7 cellular contexts compared by ENCODE assay signal in the genomic region with DNA sequence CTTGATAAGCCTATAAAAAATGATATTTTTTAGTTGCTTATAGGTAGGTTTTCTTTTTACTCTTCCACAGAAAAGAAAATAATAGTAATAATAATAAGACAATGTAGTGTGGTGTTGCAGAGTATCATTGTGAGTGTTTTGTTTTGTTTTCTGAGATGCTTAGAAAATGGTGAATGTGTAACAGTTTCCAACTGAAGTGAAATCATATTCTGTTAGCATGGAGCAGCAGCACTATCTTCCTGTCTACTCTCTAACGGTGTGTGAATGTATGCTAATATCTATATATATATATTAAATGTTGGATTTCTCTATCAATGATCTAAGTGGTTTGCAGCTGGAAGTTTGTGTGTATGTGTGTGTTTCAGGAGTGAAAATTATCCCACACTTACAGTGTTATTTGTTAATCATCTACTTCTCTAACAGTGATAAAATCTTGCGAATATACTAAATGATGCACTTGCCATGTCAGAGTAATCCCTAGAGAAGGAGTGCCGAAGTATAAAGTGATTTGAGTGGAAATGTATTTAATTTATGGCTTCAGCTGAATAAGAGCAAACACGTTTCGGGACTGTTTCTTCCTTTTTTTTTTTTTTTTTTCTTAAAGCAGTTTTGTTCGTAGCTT. TPM values are rescaled to one million over a fixed set of nuclear protein-coding genes. Genes with fewer than 3 reads are reported as not detected.
DNase-seq lines count a peak whose midpoint lies in the region; ATAC-seq, FAIRE-seq and TF ChIP-seq lines count a peak whose summit lies in the region.

No MANE protein-coding gene starts in this region.

- H3K4me1 ChIP-seq in GM23338 (ENCODE audit: insufficient read depth): peaks cover 44% of the 10 kb centered on the region
- H3K4me1 ChIP-seq in duodenal mucosa (ENCODE audit: control insufficient read depth in 1 of 2, insufficient read depth in 2 of 2, low read length in 2 of 2): peaks cover 28 to 33% of the 10 kb centered on the region in 2 donors

- peak overlapping the region; percentile 69 to 75 for H3K9ac ChIP-seq in duodenal mucosa (ENCODE audit: low read depth in 1 of 2, low read length in 2 of 2)

- H3K9me3 ChIP-seq in duodenal mucosa (ENCODE audit: control insufficient read depth in 1 of 2, low read length in 2 of 2): no peaks in the 10 kb centered on the region

- no peak overlapping the region for H3K27ac ChIP-seq in GM23338 (ENCODE audit: low read depth)
- H3K27ac ChIP-seq in duodenal mucosa (ENCODE audit: low read depth, low read length): no peak overlapping the region

- H3K27me3 ChIP-seq in GM23338 (ENCODE audit: insufficient read depth) (no peaks in the 10 kb centered on the region), duodenal mucosa (ENCODE audit: control insufficient read depth in 1 of 2, insufficient read depth in 2 of 2, low read length in 2 of 2) (no peaks in the 10 kb centered on the region)

- H2AFZ ChIP-seq in GM23338: no peak overlapping the region

- FAIRE-seq in frontal cortex (lab: Jason Lieb, UNC): no peak

- no peak for TF ChIP-seq CTCF in GM23338 (conservative IDR thresholded peaks at IDR 0.05; ENCODE audit: low read depth in 2 of 2)

- no peaks in the 10 kb centered on the region for H3K27me3 Mint-ChIP-seq in GM23338 (ENCODE audit: insufficient read depth, low read depth, poor library complexity)

- H3F3A ChIP-seq in GM23338 (replicated peaks; ENCODE audit: low read depth): no peaks in the 10 kb centered on the region

- H3K4me3 ChIP-seq in GM23338 (0 out of 2 replicates have a peak overlapping the region, but pooled peaks have one; percentile 43), duodenal mucosa (ENCODE audit: low read depth in 1 of 2, low read length in 2 of 2) (peak overlapping the region; percentile 59 to 71)

- no peak overlapping the region for H3K27ac Mint-ChIP-seq in GM23338

- H3K4me2 ChIP-seq in GM23338: peak overlapping the region; percentile 72

- peaks cover 39% of the 10 kb centered on the region for H3K4me1 Mint-ChIP-seq in GM23338

- H3K9me3 Mint-ChIP-seq in GM23338: no peaks in the 10 kb centered on the region

- no peaks in the 10 kb centered on the region for H3K36me3 ChIP-seq in GM23338 (ENCODE audit: insufficient read depth)
- H3K36me3 ChIP-seq in duodenal mucosa (ENCODE audit: control insufficient read depth in 1 of 2, insufficient read depth in 2 of 2, low read length in 2 of 2): no peaks in the 10 kb centered on the region

- no peaks in the 10 kb centered on the region for H4K20me1 ChIP-seq in GM23338 (replicated peaks; ENCODE audit: insufficient read depth)

- H3K4me3 Mint-ChIP-seq in GM23338: peak overlapping the region; percentile 58; the same call in 1 of the 3 replicates

- H3K9me2 ChIP-seq in GM23338 (ENCODE audit: insufficient read depth): no peaks in the 10 kb centered on the region

- ATAC-seq in GM23338 (no peak), GM21723 (IDR thresholded peaks at IDR 0.05; ENCODE audit: unreplicated experiment) (no peak)

- DNase-seq in GM23338 (ENCODE audit: low spot score): no peak
- peak; percentile 31 to 56 for DNase-seq in NCI-H526 (lab: John Stamatoyannopoulos, UW)
- DNase-seq in putamen (ENCODE audit: low spot score): peak; percentile 19
- no peak for DNase-seq in frontal cortex (ENCODE audit: low spot score in 2 of 2)
- DNase-seq in stimulated activated CD4-positive, alpha-beta T cell treated with anti-CD3 and anti-CD28 coated beads, Interleukin-12 subunit alpha, Interleukin-12 subunit beta, amount 100 ng/mL, for 4 hours: no peak

- H3K79me2 ChIP-seq in GM23338 (replicated peaks; ENCODE audit: insufficient read depth): no peaks in the 10 kb centered on the region

- no peaks in the 10 kb centered on the region for H3K36me3 Mint-ChIP-seq in GM23338 (ENCODE audit: low read depth)

TF ChIP-seq in GM23338, 12 proteins besides CTCF, POLR2A, EP300 and RAD21 (continues in another document):
- TF ChIP-seq EZH2 (IDR thresholded peaks at IDR 0.05; ENCODE audit: low read depth, unreplicated experiment): no peak
- TF ChIP-seq NANOG (IDR thresholded peaks at IDR 0.05; ENCODE audit: borderline replicate concordance): no peak
- TF ChIP-seq, protein P1, sequence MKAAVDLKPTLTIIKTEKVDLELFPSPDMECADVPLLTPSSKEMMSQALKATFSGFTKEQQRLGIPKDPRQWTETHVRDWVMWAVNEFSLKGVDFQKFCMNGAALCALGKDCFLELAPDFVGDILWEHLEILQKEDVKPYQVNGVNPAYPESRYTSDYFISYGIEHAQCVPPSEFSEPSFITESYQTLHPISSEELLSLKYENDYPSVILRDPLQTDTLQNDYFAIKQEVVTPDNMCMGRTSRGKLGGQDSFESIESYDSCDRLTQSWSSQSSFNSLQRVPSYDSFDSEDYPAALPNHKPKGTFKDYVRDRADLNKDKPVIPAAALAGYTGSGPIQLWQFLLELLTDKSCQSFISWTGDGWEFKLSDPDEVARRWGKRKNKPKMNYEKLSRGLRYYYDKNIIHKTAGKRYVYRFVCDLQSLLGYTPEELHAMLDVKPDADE (IDR thresholded peaks at IDR 0.05): no peak
- no peak for TF ChIP-seq CREB1 (CRISPR knock-in tag; IDR thresholded peaks at IDR 0.05; ENCODE audit: low read depth)
- TF ChIP-seq STAT1 (IDR thresholded peaks at IDR 0.05; ENCODE audit: unreplicated experiment): no peak
- TF ChIP-seq EZH2phosphoT487 (IDR thresholded peaks at IDR 0.05; ENCODE audit: unreplicated experiment): no peak
- TF ChIP-seq ZNF331 (CRISPR knock-in tag; IDR thresholded peaks at IDR 0.05; ENCODE audit: low read depth): no peak
- TF ChIP-seq, protein P2, sequence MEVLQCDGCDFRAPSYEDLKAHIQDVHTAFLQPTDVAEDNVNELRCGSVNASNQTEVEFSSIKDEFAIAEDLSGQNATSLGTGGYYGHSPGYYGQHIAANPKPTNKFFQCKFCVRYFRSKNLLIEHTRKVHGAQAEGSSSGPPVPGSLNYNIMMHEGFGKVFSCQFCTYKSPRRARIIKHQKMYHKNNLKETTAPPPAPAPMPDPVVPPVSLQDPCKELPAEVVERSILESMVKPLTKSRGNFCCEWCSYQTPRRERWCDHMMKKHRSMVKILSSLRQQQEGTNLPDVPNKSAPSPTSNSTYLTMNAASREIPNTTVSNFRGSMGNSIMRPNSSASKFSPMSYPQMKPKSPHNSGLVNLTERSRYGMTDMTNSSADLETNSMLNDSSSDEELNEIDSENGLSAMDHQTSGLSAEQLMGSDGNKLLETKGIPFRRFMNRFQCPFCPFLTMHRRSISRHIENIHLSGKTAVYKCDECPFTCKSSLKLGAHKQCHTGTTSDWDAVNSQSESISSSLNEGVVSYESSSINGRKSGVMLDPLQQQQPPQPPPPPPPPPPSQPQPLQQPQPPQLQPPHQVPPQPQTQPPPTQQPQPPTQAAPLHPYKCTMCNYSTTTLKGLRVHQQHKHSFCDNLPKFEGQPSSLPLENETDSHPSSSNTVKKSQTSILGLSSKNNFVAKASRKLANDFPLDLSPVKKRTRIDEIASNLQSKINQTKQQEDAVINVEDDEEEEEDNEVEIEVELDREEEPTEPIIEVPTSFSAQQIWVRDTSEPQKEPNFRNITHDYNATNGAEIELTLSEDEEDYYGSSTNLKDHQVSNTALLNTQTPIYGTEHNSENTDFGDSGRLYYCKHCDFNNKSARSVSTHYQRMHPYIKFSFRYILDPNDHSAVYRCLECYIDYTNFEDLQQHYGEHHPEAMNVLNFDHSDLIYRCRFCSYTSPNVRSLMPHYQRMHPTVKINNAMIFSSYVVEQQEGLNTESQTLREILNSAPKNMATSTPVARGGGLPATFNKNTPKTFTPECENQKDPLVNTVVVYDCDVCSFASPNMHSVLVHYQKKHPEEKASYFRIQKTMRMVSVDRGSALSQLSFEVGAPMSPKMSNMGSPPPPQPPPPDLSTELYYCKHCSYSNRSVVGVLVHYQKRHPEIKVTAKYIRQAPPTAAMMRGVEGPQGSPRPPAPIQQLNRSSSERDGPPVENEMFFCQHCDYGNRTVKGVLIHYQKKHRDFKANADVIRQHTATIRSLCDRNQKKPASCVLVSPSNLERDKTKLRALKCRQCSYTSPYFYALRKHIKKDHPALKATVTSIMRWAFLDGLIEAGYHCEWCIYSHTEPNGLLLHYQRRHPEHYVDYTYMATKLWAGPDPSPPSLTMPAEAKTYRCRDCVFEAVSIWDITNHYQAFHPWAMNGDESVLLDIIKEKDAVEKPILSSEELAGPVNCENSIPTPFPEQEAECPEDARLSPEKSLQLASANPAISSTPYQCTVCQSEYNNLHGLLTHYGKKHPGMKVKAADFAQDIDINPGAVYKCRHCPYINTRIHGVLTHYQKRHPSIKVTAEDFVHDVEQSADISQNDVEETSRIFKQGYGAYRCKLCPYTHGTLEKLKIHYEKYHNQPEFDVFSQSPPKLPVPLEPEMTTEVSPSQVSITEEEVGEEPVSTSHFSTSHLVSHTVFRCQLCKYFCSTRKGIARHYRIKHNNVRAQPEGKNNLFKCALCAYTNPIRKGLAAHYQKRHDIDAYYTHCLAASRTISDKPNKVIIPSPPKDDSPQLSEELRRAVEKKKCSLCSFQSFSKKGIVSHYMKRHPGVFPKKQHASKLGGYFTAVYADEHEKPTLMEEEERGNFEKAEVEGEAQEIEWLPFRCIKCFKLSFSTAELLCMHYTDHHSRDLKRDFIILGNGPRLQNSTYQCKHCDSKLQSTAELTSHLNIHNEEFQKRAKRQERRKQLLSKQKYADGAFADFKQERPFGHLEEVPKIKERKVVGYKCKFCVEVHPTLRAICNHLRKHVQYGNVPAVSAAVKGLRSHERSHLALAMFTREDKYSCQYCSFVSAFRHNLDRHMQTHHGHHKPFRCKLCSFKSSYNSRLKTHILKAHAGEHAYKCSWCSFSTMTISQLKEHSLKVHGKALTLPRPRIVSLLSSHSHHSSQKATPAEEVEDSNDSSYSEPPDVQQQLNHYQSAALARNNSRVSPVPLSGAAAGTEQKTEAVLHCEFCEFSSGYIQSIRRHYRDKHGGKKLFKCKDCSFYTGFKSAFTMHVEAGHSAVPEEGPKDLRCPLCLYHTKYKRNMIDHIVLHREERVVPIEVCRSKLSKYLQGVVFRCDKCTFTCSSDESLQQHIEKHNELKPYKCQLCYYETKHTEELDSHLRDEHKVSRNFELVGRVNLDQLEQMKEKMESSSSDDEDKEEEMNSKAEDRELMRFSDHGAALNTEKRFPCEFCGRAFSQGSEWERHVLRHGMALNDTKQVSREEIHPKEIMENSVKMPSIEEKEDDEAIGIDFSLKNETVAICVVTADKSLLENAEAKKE (CRISPR knock-in tag; IDR thresholded peaks at IDR 0.05): no peak
- TF ChIP-seq ZNF114 (CRISPR knock-in tag; IDR thresholded peaks at IDR 0.05): no peak
- no peak for TF ChIP-seq JUNB (IDR thresholded peaks at IDR 0.05; ENCODE audit: unreplicated experiment)

RNA-seq across cellular contexts. Expression of a gene that starts 0.4 kb away (rescaled TPM):
- 3.6 and 4.7 TPM in 2 replicates for total RNA-seq in GM23338 (2014; rRNA removed; shearing (Covaris generic))
- polyA plus RNA-seq in GM23338 (2016; fragmentation: Nextera tagmentation; extraction: Ambion mirVana): 2.1 and 2.5 TPM in 2 replicates
- 5.3 TPM for total RNA-seq in frontal cortex

Comparison
In these comparisons a context has a peak if more than half of its experiments do, and no peak if none do; other contexts are left out.
1. DNase-seq: peak in NCI-H526 (2 of 2) and putamen (single experiment); none in GM23338 (single experiment), frontal cortex (0 of 2) and stimulated activated CD4-positive, alpha-beta T cell treated with anti-CD3 and anti-CD28 coated beads, Interleukin-12 subunit alpha, Interleukin-12 subunit beta, amount 100 ng/mL, for 4 hours (single experiment).